In genomic region chr2:157075924-157076323, GRCh38 we compare ENCODE assay signal across 16 cellular contexts.
A peak's percentile ranks its signal among the peaks of the same experiment; 100 is the strongest.
DNase-seq lines count a peak whose midpoint lies in the region; ATAC-seq and TF ChIP-seq lines count a peak whose summit lies in the region.
"Had no signal": no experiment of that assay in that cellular context is flagged by ENCODE, and none has a peak within 500 bp of the region (broad histone marks: within the 10 kb centered on the region; RNA-seq: fewer than 3 reads in every experiment).

No MANE protein-coding gene starts in this region.

- H3K27ac ChIP-seq in OCI-LY3 (ENCODE audit: low read length): peak overlapping the region; percentile 89
- no peak overlapping the region for H3K27ac ChIP-seq in osteoblast (ENCODE audit: low read depth, low read length)
- H3K27ac ChIP-seq: 22Rv1 had no signal

- no peaks in the 10 kb centered on the region for H3K36me3 ChIP-seq in OCI-LY3 (replicated peaks; ENCODE audit: low read depth, low read length)
- H3K36me3 ChIP-seq in osteoblast (ENCODE audit: insufficient read depth, low read length): no peaks in the 10 kb centered on the region
- H3K36me3 ChIP-seq: HAP-1 had no signal

- DNase-seq in NCI-H446 treated with DMSO at 0.1 percent for 48 hours (lab: John Stamatoyannopoulos, UW) (peak; percentile 16), NCI-H446 (lab: John Stamatoyannopoulos, UW) (no peak), cerebellar cortex (ENCODE audit: low spot score) (peak; percentile 66), osteoblast (ENCODE audit: insufficient read length, low spot score, missing footprints) (no peak), dedifferentiated amniotic fluid mesenchymal stem cell (ENCODE audit: extremely low spot score) (no peak), UCSD-AML1 (lab: John Stamatoyannopoulos, UW; ENCODE audit: unreplicated experiment) (no peak)
- DNase-seq: CD8-positive, alpha-beta T cell; COR-L47; DMS153; DMS79 treated with DMSO at 0.1 percent for 48 hours; EL; GDM1 had no signal

- H3K4me2 ChIP-seq in OCI-LY3 (ENCODE audit: low read length) (peak overlapping the region; percentile 70), osteoblast (ENCODE audit: insufficient read depth, low read length) (no peak overlapping the region)

- H2AFZ ChIP-seq in OCI-LY3 (ENCODE audit: low read depth, low read length): no peak overlapping the region
- H2AFZ ChIP-seq in osteoblast (ENCODE audit: low read length): peak overlapping the region; percentile 52

- H3K27me3 ChIP-seq in OCI-LY3 (ENCODE audit: low read depth, low read length) (no peaks in the 10 kb centered on the region), osteoblast (ENCODE audit: insufficient read depth, low read length) (no peaks in the 10 kb centered on the region)

- H3K4me1 ChIP-seq in OCI-LY3 (ENCODE audit: low read length): peaks cover 44% of the 10 kb centered on the region
- H3K4me1 ChIP-seq in osteoblast (ENCODE audit: insufficient read depth, low read length): no peaks in the 10 kb centered on the region
- H3K4me1 ChIP-seq: HAP-1 had no signal

- H3K4me3 ChIP-seq in OCI-LY3 (ENCODE audit: low read length): peak overlapping the region; percentile 39
- no peak overlapping the region for H3K4me3 ChIP-seq in osteoblast (ENCODE audit: insufficient read depth, low read length)
- H3K4me3 ChIP-seq: HAP-1 had no signal

- H4K20me1 ChIP-seq in OCI-LY3 (ENCODE audit: insufficient read depth, low read length) (no peaks in the 10 kb centered on the region), osteoblast (ENCODE audit: insufficient read depth, low read length) (no peaks in the 10 kb centered on the region)

- ATAC-seq in HG03520 (IDR thresholded peaks at IDR 0.05; ENCODE audit: unreplicated experiment): no peak
- ATAC-seq: CD8-positive, alpha-beta T cell had no signal

- H3K79me2 ChIP-seq in OCI-LY3 (ENCODE audit: low read length) (no peaks in the 10 kb centered on the region), osteoblast (ENCODE audit: insufficient read depth, low read length) (no peaks in the 10 kb centered on the region)

- peak overlapping the region; percentile 41; the same call in 1 of the 2 replicates for H3K9ac ChIP-seq in OCI-LY3 (ENCODE audit: low read length)

- H3K9me3 ChIP-seq in OCI-LY3 (ENCODE audit: insufficient read depth, low read length) (no peaks in the 10 kb centered on the region), osteoblast (ENCODE audit: low read depth, low read length) (no peaks in the 10 kb centered on the region)
- H3K9me3 ChIP-seq: HAP-1 had no signal

- TF ChIP-seq CTCF in OCI-LY3 (IDR thresholded peaks at IDR 0.05; ENCODE audit: low read depth, low read length) (no peak), osteoblast (IDR thresholded peaks at IDR 0.05; ENCODE audit: extremely low read depth, low read depth, low read length) (no peak)

Comparison
In these comparisons a context has a peak if more than half of its experiments do, and no peak if none do; other contexts are left out.
1. DNase-seq: peak in NCI-H446 treated with DMSO at 0.1 percent for 48 hours (single experiment) and cerebellar cortex (single experiment); none in NCI-H446 (0 of 2), osteoblast (single experiment), dedifferentiated amniotic fluid mesenchymal stem cell (single experiment) and UCSD-AML1 (single experiment).